ENCODE assay signal across 18 cellular contexts in the genomic region with DNA sequence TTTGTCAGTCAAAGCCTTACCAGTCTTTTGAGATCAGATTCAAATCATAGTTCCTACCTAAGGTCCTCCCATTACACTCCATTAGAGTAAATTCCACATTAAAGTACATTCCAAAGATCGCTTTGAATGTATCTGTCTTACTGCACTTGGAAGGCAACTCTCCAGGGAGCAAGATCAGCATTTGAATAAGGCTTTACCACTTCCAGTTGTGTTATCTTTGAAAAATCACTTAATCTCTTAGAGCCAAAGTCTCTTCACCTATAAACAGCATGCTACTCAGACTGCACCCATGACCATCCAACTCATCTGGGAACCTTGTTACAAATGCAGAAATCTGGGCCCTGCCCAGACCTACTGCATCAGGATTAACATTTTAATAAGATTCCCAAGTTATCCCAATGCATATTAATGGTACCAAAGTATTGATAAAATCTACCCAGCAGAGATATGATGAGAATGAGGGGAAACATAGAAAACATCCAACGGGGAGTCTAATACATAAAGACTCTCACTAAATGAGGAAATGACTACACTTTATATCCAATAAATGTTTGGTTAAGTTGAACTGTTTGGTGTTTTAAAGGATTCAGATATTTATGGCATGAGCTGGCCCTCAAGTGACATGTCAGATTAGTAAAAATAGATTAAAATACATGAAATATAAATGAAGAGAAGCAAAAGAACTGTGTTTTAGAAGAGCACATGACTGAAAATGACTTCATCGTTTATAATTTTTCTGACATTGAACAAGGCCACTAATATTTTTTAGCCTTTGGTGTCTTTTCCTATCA.
DNase-seq lines count a peak whose midpoint lies in the region; FAIRE-seq and TF ChIP-seq lines count a peak whose summit lies in the region.
"Had no signal": no experiment of that assay in that cellular context is flagged by ENCODE, and none has a peak within 500 bp of the region (broad histone marks: within the 10 kb centered on the region; RNA-seq: fewer than 3 reads in every experiment).

No MANE protein-coding gene starts in this region.

- no peaks in the 10 kb centered on the region for H3K79me1 ChIP-seq in H9 (ENCODE audit: insufficient read depth, low read depth, low read length, poor library complexity, severe bottlenecking)

- no peaks in the 10 kb centered on the region for H4K20me1 ChIP-seq in H9 (ENCODE audit: control insufficient read depth, insufficient read depth, insufficient read length)
- H4K20me1 ChIP-seq: BLaER1 treated with 17β-estradiol and CSF1 and Interleukin-3, amounts not matched to agents 10 nM and 100 nM had no signal

- no peak overlapping the region for H2BK12ac ChIP-seq in H9 (ENCODE audit: insufficient read length, low read depth, low read length)

- no peaks in the 10 kb centered on the region for H3K36me3 Mint-ChIP-seq in H9 (ENCODE audit: insufficient read depth in 1 of 3, low read depth in 3 of 3)
- peaks cover 8% of the 10 kb centered on the region for H3K36me3 Mint-ChIP-seq in activated T-helper 1 cell treated with anti-CD3 and anti-CD28 coated beads, Interleukin-12 subunit alpha, Interleukin-12 subunit beta, Interleukin-2, Interleukin-4 antibody, amounts not matched to agents 30 ng/mL and 10 ng/mL and 1 ng/mL, durations not matched to agents 14 hours and 24 hours and 36 hours (ENCODE audit: low read depth)
- H3K36me3 Mint-ChIP-seq: IgD-negative memory B cell had no signal

- no peak overlapping the region for H2BK20ac ChIP-seq in H9 (ENCODE audit: low read depth, low read length, poor library complexity, severe bottlenecking)

- H3K9ac ChIP-seq in H9 (ENCODE audit: extremely low read depth, insufficient read length, low read length), result no peak overlapping the region
- H3K9ac ChIP-seq: BLaER1 treated with 17β-estradiol and CSF1 and Interleukin-3, amounts not matched to agents 10 nM and 100 nM had no signal

- no peak overlapping the region for H2AFZ ChIP-seq in H9 (ENCODE audit: low read length)

- no CpG with 5 or more reads among the region's 3 CpGs for WGBS in H9 (ENCODE audit: extremely low coverage, insufficient read length, low lambda C conversion rate)
- 79 to 90% (median 81%) methylated on average over 3 of the region's 3 CpGs for WGBS in small intestine, 3 donors

- POLR2A ChIA-PET in GM10248 (lab: Yijun Ruan, JAX), result no interaction called here

- no peaks in the 10 kb centered on the region for H3K23me2 ChIP-seq in H9 (ENCODE audit: insufficient read length, low read depth, low read length, poor library complexity, severe bottlenecking)

- intact Hi-C loops in activated T-helper 1 cell treated with anti-CD3 and anti-CD28 coated beads, Interleukin-12 subunit alpha, Interleukin-12 subunit beta, Interleukin-2, Interleukin-4 antibody, amounts not matched to agents 30 ng/mL and 10 ng/mL and 1 ng/mL, durations not matched to agents 14 hours and 24 hours and 36 hours (cut with micrococcal nuclease), result no loop called here

- H3K27me3 Mint-ChIP-seq in H9 (ENCODE audit: low read depth), result no peaks in the 10 kb centered on the region
- H3K27me3 Mint-ChIP-seq in activated T-helper 1 cell treated with anti-CD3 and anti-CD28 coated beads, Interleukin-12 subunit alpha, Interleukin-12 subunit beta, Interleukin-2, Interleukin-4 antibody, amounts not matched to agents 30 ng/mL and 10 ng/mL and 1 ng/mL, durations not matched to agents 14 hours and 24 hours and 36 hours (ENCODE audit: insufficient read depth), result no peaks in the 10 kb centered on the region
- H3K27me3 Mint-ChIP-seq: activated CD8-positive, alpha-beta T cell treated with anti-CD3 and anti-CD28 coated beads for 36 hours; IgD-negative memory B cell had no signal

- no peak overlapping the region for H3K18ac ChIP-seq in H9 (ENCODE audit: insufficient read length, low read depth, low read length)

- H3K56ac ChIP-seq in H9 (ENCODE audit: insufficient read length, low read depth, low read length), result no peak overlapping the region

- no peak overlapping the region for H3K14ac ChIP-seq in H9 (ENCODE audit: insufficient read depth, low read length)

- DNase-seq in H9 (no peak), foreskin fibroblast (peak; percentile 37 to 49), small intestine (peak; percentile 33), pons (ENCODE audit: low spot score) (no peak), GM10248 (ENCODE audit: extremely low spot score) (no peak), activated gamma-delta T cell treated with Interleukin-2 at 50 U/mL for 16 hours (no peak)
- DNase-seq in activated T-helper 1 cell treated with anti-CD3 and anti-CD28 coated beads, Interleukin-12 subunit alpha, Interleukin-12 subunit beta, Interleukin-2, Interleukin-4 antibody, amounts not matched to agents 30 ng/mL and 10 ng/mL and 1 ng/mL, durations not matched to agents 14 hours and 24 hours and 36 hours (ENCODE audit: low spot score), result no peak
- DNase-seq: activated CD8-positive, alpha-beta T cell treated with anti-CD3 and anti-CD28 coated beads for 36 hours; activated naive CD4-positive, alpha-beta T cell treated with Interleukin-2 at 50 U/mL for 16 hours; body of pancreas; DND-41; effector memory CD4-positive, alpha-beta T cell; kidney; NCI-H1092; psoas muscle had no signal

- TF ChIP-seq CTCF in H9 (conservative IDR thresholded peaks at IDR 0.05) (no peak), foreskin fibroblast (IDR thresholded peaks at IDR 0.05; ENCODE audit: low read depth, low read length) (no peak), GM10248 (IDR thresholded peaks at IDR 0.05; ENCODE audit: control extremely low read depth, extremely low read depth, low read depth, missing control alignments) (no peak)

- H3K27me3 ChIP-seq in H9 (ENCODE audit: insufficient read depth, low read length), result no peaks in the 10 kb centered on the region
- no peaks in the 10 kb centered on the region for H3K27me3 ChIP-seq in small intestine (ENCODE audit: control insufficient read depth in 2 of 2, insufficient read depth in 2 of 2, low read length in 2 of 2)
- H3K27me3 ChIP-seq: BLaER1 treated with 17β-estradiol and CSF1 and Interleukin-3, amounts not matched to agents 10 nM and 100 nM; body of pancreas had no signal

- H3K79me2 ChIP-seq in H9 (ENCODE audit: insufficient read depth, low read length), result peaks cover 6% of the 10 kb centered on the region; the same call in 1 of the 2 replicates

- H3K4ac ChIP-seq in H9 (ENCODE audit: low read depth, low read length), result no peak overlapping the region

- no peak for FAIRE-seq in small intestine (lab: Jason Lieb, UNC)
- FAIRE-seq: kidney had no signal

- H3K4me3 Mint-ChIP-seq in H9, result peak overlapping the region in 1 of 2 experiments; percentile 35; a peak in 3 of 5 replicates
- H3K4me3 Mint-ChIP-seq in activated T-helper 1 cell treated with anti-CD3 and anti-CD28 coated beads, Interleukin-12 subunit alpha, Interleukin-12 subunit beta, Interleukin-2, Interleukin-4 antibody, amounts not matched to agents 30 ng/mL and 10 ng/mL and 1 ng/mL, durations not matched to agents 14 hours and 24 hours and 36 hours, result no peak overlapping the region
- H3K4me3 Mint-ChIP-seq: activated CD8-positive, alpha-beta T cell treated with anti-CD3 and anti-CD28 coated beads for 36 hours; IgD-negative memory B cell had no signal

- H3T11ph ChIP-seq in H9 (ENCODE audit: low read length), result no peak overlapping the region

- peaks cover 48 to 64% of the 10 kb centered on the region in 2 experiments for H3K4me1 Mint-ChIP-seq in H9
- peaks cover 31% of the 10 kb centered on the region for H3K4me1 Mint-ChIP-seq in activated T-helper 1 cell treated with anti-CD3 and anti-CD28 coated beads, Interleukin-12 subunit alpha, Interleukin-12 subunit beta, Interleukin-2, Interleukin-4 antibody, amounts not matched to agents 30 ng/mL and 10 ng/mL and 1 ng/mL, durations not matched to agents 14 hours and 24 hours and 36 hours (ENCODE audit: low read depth)

- H4K5ac ChIP-seq in H9 (ENCODE audit: insufficient read length, low read depth, low read length), result no peak overlapping the region

- H3K23ac ChIP-seq in H9 (ENCODE audit: insufficient read length, low read depth, low read length), result no peak overlapping the region

- peak overlapping the region in 2 of 3 experiments; percentile 45 to 74; a peak in 5 of 7 replicates for H3K27ac Mint-ChIP-seq in H9
- peak overlapping the region; percentile 3 for H3K27ac Mint-ChIP-seq in activated T-helper 1 cell treated with anti-CD3 and anti-CD28 coated beads, Interleukin-12 subunit alpha, Interleukin-12 subunit beta, Interleukin-2, Interleukin-4 antibody, amounts not matched to agents 30 ng/mL and 10 ng/mL and 1 ng/mL, durations not matched to agents 14 hours and 24 hours and 36 hours
- H3K27ac Mint-ChIP-seq: activated CD8-positive, alpha-beta T cell treated with anti-CD3 and anti-CD28 coated beads for 36 hours; IgD-negative memory B cell had no signal

- CTCF ChIA-PET in GM10248 (lab: Yijun Ruan, JAX), result interaction anchor here (1.3 to 1.8 kb wide), 3 partner anchors 14 to 38 kb away, joined by 3 to 6 read pairs (median 4); no protein-coding TSS in a partner anchor

- H3K9me3 ChIP-seq in H9 (ENCODE audit: control insufficient read depth, low read depth, low read length), result no peaks in the 10 kb centered on the region
- no peaks in the 10 kb centered on the region for H3K9me3 ChIP-seq in small intestine (ENCODE audit: control insufficient read depth, low read depth)
- H3K9me3 ChIP-seq: BLaER1 treated with 17β-estradiol and CSF1 and Interleukin-3, amounts not matched to agents 10 nM and 100 nM; body of pancreas; psoas muscle; thoracic aorta had no signal

- H4K8ac ChIP-seq in H9 (replicated peaks; ENCODE audit: insufficient read length, low read depth, low read length), result no peak overlapping the region

- no peak overlapping the region for H2AK5ac ChIP-seq in H9 (ENCODE audit: insufficient read length, low read length)

- no peak overlapping the region for H2BK5ac ChIP-seq in H9 (ENCODE audit: insufficient read length, low read length)

- H3K36me3 ChIP-seq in small intestine (ENCODE audit: control insufficient read depth in 2 of 2, insufficient read depth in 2 of 2, low read length in 2 of 2), result no peaks in the 10 kb centered on the region
- H3K36me3 ChIP-seq: BLaER1 treated with 17β-estradiol and CSF1 and Interleukin-3, amounts not matched to agents 10 nM and 100 nM; thoracic aorta had no signal

- H3K27ac ChIP-seq in H9 (ENCODE audit: insufficient read length, low read depth, low read length) (no peak overlapping the region), small intestine (ENCODE audit: low read depth in 1 of 2, low read length in 1 of 2) (no peak overlapping the region)
- H3K27ac ChIP-seq: BLaER1 treated with 17β-estradiol and CSF1 and Interleukin-3, amounts not matched to agents 10 nM and 100 nM; psoas muscle; thoracic aorta had no signal

- H4K91ac ChIP-seq in H9 (ENCODE audit: insufficient read length, low read depth, low read length), result no peak overlapping the region

- H3K4me3 ChIP-seq in foreskin fibroblast (ENCODE audit: low read depth in 1 of 2, low read length in 2 of 2) (no peak overlapping the region), small intestine (ENCODE audit: low read depth in 1 of 2, low read length in 2 of 2) (no peak overlapping the region)
- H3K4me3 ChIP-seq: BLaER1 treated with 17β-estradiol and CSF1 and Interleukin-3, amounts not matched to agents 10 nM and 100 nM; body of pancreas; psoas muscle; thoracic aorta had no signal

- H3K4me1 ChIP-seq in H9 (ENCODE audit: insufficient read depth, low read length) (peaks cover 29% of the 10 kb centered on the region), small intestine (ENCODE audit: control insufficient read depth in 2 of 2, insufficient read depth in 1 of 2, low read depth in 1 of 2, low read length in 1 of 2) (peaks cover 0 to 7% of the 10 kb centered on the region in 2 donors)
- H3K4me1 ChIP-seq: body of pancreas had no signal

- H3K4me2 ChIP-seq in H9 (ENCODE audit: insufficient read depth, insufficient read length, low read length), result peak overlapping the region; percentile 38
- H3K4me2 ChIP-seq: BLaER1 treated with 17β-estradiol and CSF1 and Interleukin-3, amounts not matched to agents 10 nM and 100 nM had no signal

- H2BK15ac ChIP-seq in H9 (ENCODE audit: low read depth, low read length), result no peak overlapping the region

- no peaks in the 10 kb centered on the region for H3K9me3 Mint-ChIP-seq in H9
- H3K9me3 Mint-ChIP-seq in activated T-helper 1 cell treated with anti-CD3 and anti-CD28 coated beads, Interleukin-12 subunit alpha, Interleukin-12 subunit beta, Interleukin-2, Interleukin-4 antibody, amounts not matched to agents 30 ng/mL and 10 ng/mL and 1 ng/mL, durations not matched to agents 14 hours and 24 hours and 36 hours, result no peaks in the 10 kb centered on the region
- H3K9me3 Mint-ChIP-seq: activated CD8-positive, alpha-beta T cell treated with anti-CD3 and anti-CD28 coated beads for 36 hours; IgD-negative memory B cell had no signal

- H2BK120ac ChIP-seq in H9 (ENCODE audit: low read depth, low read length, poor library complexity, severe bottlenecking), result no peak overlapping the region

Comparison
In these comparisons a context has a peak if more than half of its experiments do, and no peak if none do; other contexts are left out.
1. DNase-seq: peak in foreskin fibroblast (2 of 2) and small intestine (single experiment); none in H9 (single experiment), activated T-helper 1 cell treated with anti-CD3 and anti-CD28 coated beads, Interleukin-12 subunit alpha, Interleukin-12 subunit beta, Interleukin-2, Interleukin-4 antibody, amounts not matched to agents 30 ng/mL and 10 ng/mL and 1 ng/mL, durations not matched to agents 14 hours and 24 hours and 36 hours (single experiment), pons (single experiment), GM10248 (single experiment) and activated gamma-delta T cell treated with Interleukin-2 at 50 U/mL for 16 hours (single experiment).